In the genomic region with DNA sequence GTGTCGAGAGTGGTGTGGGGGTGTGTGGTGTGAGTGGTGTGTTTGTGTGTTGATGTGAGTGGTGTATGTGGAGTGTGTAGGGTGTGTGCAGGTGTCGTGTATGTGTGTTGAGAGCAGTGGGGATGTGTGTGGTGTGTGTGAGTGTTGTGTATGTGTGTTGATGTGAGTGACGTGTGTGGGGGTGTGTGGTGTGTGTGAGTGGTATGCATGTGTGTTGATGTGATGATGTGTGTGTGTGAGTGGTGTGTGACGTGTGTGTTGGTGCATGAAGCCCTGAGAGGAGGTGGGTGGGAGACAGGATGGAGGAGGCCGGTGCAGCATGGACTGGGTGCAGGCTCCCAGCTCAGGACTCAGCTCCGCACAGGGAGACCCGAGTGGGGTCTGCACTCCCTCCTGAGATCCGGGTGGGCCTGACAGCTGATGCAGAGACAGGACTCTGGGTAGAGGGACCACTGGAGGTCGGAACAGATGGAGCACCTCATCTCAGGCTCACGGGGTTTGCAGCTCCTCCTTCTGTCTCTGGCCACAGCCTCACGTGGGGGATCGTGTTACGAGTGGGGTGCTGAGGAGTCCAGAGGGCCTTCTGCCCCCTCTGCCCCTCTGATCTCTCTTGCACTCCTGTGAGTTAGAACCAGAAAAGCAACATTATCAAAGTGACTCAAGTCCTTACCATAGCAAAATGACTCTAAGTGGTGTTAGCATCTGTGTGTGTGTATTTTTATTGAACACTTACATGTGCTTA, we compare ENCODE assay signal across 14 cellular contexts.
"Had no signal": no experiment of that assay in that cellular context is flagged by ENCODE, and none has a peak within 500 bp of the region (broad histone marks: within the 10 kb centered on the region; RNA-seq: fewer than 3 reads in every experiment).

No MANE protein-coding gene starts in this region.

- H2AFZ ChIP-seq: hepatocyte had no signal

- H3K4me3 Mint-ChIP-seq: activated CD4-positive, alpha-beta T cell treated with anti-CD3 and anti-CD28 coated beads for 36 hours; activated CD8-positive, alpha-beta T cell treated with anti-CD3 and anti-CD28 coated beads for 36 hours; activated T-cell treated with anti-CD3 and anti-CD28 coated beads, Interleukin-2, amount 50 U/mL, for 72 hours; effector memory CD8-positive, alpha-beta T cell; mesothelial cell of epicardium had no signal

- H3K9me3 ChIP-seq: gastroesophageal sphincter, neutrophil had no signal

- H3K9me3 Mint-ChIP-seq: activated CD8-positive, alpha-beta T cell treated with anti-CD3 and anti-CD28 coated beads for 36 hours; activated T-cell treated with anti-CD3 and anti-CD28 coated beads, Interleukin-2, amount 50 U/mL, for 72 hours; effector memory CD8-positive, alpha-beta T cell; mesothelial cell of epicardium had no signal

- ATAC-seq: activated CD4-positive, alpha-beta T cell treated with anti-CD3 and anti-CD28 coated beads for 36 hours; activated CD8-positive, alpha-beta T cell treated with anti-CD3 and anti-CD28 coated beads for 36 hours; activated T-cell treated with anti-CD3 and anti-CD28 coated beads, Interleukin-2, amount 50 U/mL, for 72 hours; effector memory CD8-positive, alpha-beta T cell; gastroesophageal sphincter had no signal

- H3K4me1 ChIP-seq: gastroesophageal sphincter had no signal

- H3K4me2 ChIP-seq: hepatocyte, smooth muscle cell had no signal

- DNase-seq: activated CD4-positive, alpha-beta T cell treated with anti-CD3 and anti-CD28 coated beads for 36 hours; activated CD8-positive, alpha-beta memory T cell treated with anti-CD3 and anti-CD28 coated beads, Interleukin-2, amount 50 U/mL, for 4 hours; activated CD8-positive, alpha-beta T cell treated with anti-CD3 and anti-CD28 coated beads for 36 hours; activated T-cell treated with anti-CD3 and anti-CD28 coated beads, Interleukin-2, amount 50 U/mL, for 72 hours; central memory CD4-positive, alpha-beta T cell; effector memory CD8-positive, alpha-beta T cell; posterior cingulate gyrus; stimulated activated naive CD4-positive, alpha-beta T cell; T-helper 9 cell had no signal

- H3K36me3 ChIP-seq: gastroesophageal sphincter, neutrophil had no signal

- H3K36me3 Mint-ChIP-seq: mesothelial cell of epicardium had no signal

- H3K79me2 ChIP-seq: hepatocyte had no signal

- H3K27me3 Mint-ChIP-seq: activated CD8-positive, alpha-beta T cell treated with anti-CD3 and anti-CD28 coated beads for 36 hours had no signal

- H3K4me1 Mint-ChIP-seq: activated CD4-positive, alpha-beta T cell treated with anti-CD3 and anti-CD28 coated beads for 36 hours; mesothelial cell of epicardium had no signal

- H3K27me3 ChIP-seq: gastroesophageal sphincter, hepatocyte had no signal

- H3K27ac Mint-ChIP-seq: activated CD4-positive, alpha-beta T cell treated with anti-CD3 and anti-CD28 coated beads for 36 hours; activated CD8-positive, alpha-beta T cell treated with anti-CD3 and anti-CD28 coated beads for 36 hours; activated T-cell treated with anti-CD3 and anti-CD28 coated beads, Interleukin-2, amount 50 U/mL, for 72 hours; effector memory CD8-positive, alpha-beta T cell; mesothelial cell of epicardium had no signal

- H3K27ac ChIP-seq: gastroesophageal sphincter, hepatocyte, neutrophil had no signal

- H3K4me3 ChIP-seq: gastroesophageal sphincter, hepatocyte, smooth muscle cell had no signal
